Comparison of ENCODE assay signal across 20 cellular contexts in the genomic region with DNA sequence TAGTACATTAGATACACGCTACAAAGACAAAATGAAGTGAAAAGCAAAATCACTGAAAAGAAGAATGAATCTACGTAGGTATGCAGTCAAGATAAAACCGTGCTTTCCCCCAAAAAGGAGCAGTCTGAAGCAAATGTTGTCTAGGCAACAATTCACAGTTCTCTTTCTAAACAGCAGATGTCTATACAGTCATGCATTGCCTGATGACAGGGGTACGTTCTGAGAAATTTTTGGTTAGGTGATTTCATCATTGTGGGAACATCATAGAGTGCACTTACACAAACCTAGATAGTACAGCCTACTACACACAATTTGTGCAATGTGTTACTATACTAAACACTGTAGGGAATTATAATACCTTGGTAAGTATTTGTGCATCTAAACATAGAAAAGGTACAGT. TPM values are rescaled to one million over a fixed set of nuclear protein-coding genes. Genes with fewer than 3 reads are reported as not detected.
DNase-seq lines count a peak whose midpoint lies in the region; ATAC-seq and TF ChIP-seq lines count a peak whose summit lies in the region.
"Had no signal": no experiment of that assay in that cellular context is flagged by ENCODE, and none has a peak within 500 bp of the region (broad histone marks: within the 10 kb centered on the region; RNA-seq: fewer than 3 reads in every experiment).

No MANE protein-coding gene starts in this region.

- H3K36me3 ChIP-seq in mucosa of descending colon (ENCODE audit: low read depth), result no peaks in the 10 kb centered on the region
- H3K36me3 ChIP-seq: cardiac muscle cell, vagina had no signal

- no peaks in the 10 kb centered on the region for H3K4me1 ChIP-seq in mucosa of descending colon (ENCODE audit: low read depth)
- H3K4me1 ChIP-seq: gastroesophageal sphincter, vagina had no signal

- H3K9me3 Mint-ChIP-seq in activated T-cell treated with anti-CD3 and anti-CD28 coated beads, Interleukin-2, amount 50 U/mL, for 72 hours, result no peaks in the 10 kb centered on the region
- H3K9me3 Mint-ChIP-seq in activated CD8-positive, alpha-beta T cell treated with anti-CD3 and anti-CD28 coated beads, Interleukin-2, amount 10 ng/mL, durations not matched to agents 7 days and 5 days (ENCODE audit: insufficient read depth), result no peaks in the 10 kb centered on the region
- H3K9me3 Mint-ChIP-seq: natural killer cell had no signal

- POLR2A ChIA-PET in activated CD8-positive, alpha-beta T cell treated with anti-CD3 and anti-CD28 coated beads, Interleukin-2, amount 10 ng/mL, durations not matched to agents 7 days and 5 days (lab: Charles Lee), result no interaction called here

- H3K27me3 Mint-ChIP-seq in activated T-cell treated with anti-CD3 and anti-CD28 coated beads, Interleukin-2, amount 50 U/mL, for 72 hours (ENCODE audit: low read depth), result no peaks in the 10 kb centered on the region
- no peaks in the 10 kb centered on the region for H3K27me3 Mint-ChIP-seq in activated CD8-positive, alpha-beta T cell treated with anti-CD3 and anti-CD28 coated beads, Interleukin-2, amount 10 ng/mL, durations not matched to agents 7 days and 5 days (ENCODE audit: low read depth)
- H3K27me3 Mint-ChIP-seq: activated naive CD8-positive, alpha-beta T cell had no signal

- H3K9me3 ChIP-seq in mucosa of descending colon, result no peaks in the 10 kb centered on the region
- H3K9me3 ChIP-seq: gastroesophageal sphincter, vagina had no signal

- peak in 1 of 2 donors; percentile 15 for DNase-seq in activated T-cell treated with anti-CD3 and anti-CD28 coated beads, Interleukin-2, amount 50 U/mL, for 72 hours
- DNase-seq in activated T-cell treated with anti-CD3 and anti-CD28 coated beads, Interleukin-2, amount 50 U/mL, for 48 hours, result no peak
- DNase-seq in LHCN-M2 (ENCODE audit: low read depth) (peak; percentile 31), retina (peak; percentile 43), mucosa of descending colon (no peak), UCSD-AML1 (lab: John Stamatoyannopoulos, UW; ENCODE audit: unreplicated experiment) (no peak)
- no peak for DNase-seq in activated CD8-positive, alpha-beta T cell treated with anti-CD3 and anti-CD28 coated beads, Interleukin-2, amount 10 ng/mL, durations not matched to agents 7 days and 5 days
- DNase-seq: activated CD4-positive, alpha-beta T cell treated with anti-CD3 and anti-CD28 coated beads, Interleukin-2, amount 50 U/mL, for 1 hour; activated T-cell treated with anti-CD3 and anti-CD28 coated beads, Interleukin-2, amount 50 U/mL, for 1 hour; AML-193; mesendoderm; natural killer cell; NCI-H2107; substantia nigra had no signal

- no peak overlapping the region for H3K27ac Mint-ChIP-seq in activated T-cell treated with anti-CD3 and anti-CD28 coated beads, Interleukin-2, amount 50 U/mL, for 72 hours
- no peak overlapping the region for H3K27ac Mint-ChIP-seq in activated CD8-positive, alpha-beta T cell treated with anti-CD3 and anti-CD28 coated beads, Interleukin-2, amount 10 ng/mL, durations not matched to agents 7 days and 5 days
- H3K27ac Mint-ChIP-seq: activated naive CD8-positive, alpha-beta T cell; natural killer cell had no signal

- CTCF ChIA-PET in activated CD8-positive, alpha-beta T cell treated with anti-CD3 and anti-CD28 coated beads, Interleukin-2, amount 10 ng/mL, durations not matched to agents 7 days and 5 days (lab: Charles Lee), result interaction anchor here (0.6 to 0.8 kb wide), 2 partner anchors 120 to 122 kb away, joined by 3 to 5 read pairs; no protein-coding TSS in a partner anchor

- intact Hi-C loops in mucosa of descending colon (cut with DNase I, micrococcal nuclease), result no loop called here

- peak; percentile 96 to 97 for ATAC-seq in activated T-cell treated with anti-CD3 and anti-CD28 coated beads, Interleukin-2, amount 50 U/mL, for 72 hours (replicated peaks in 1 of 2)
- peak; percentile 8 for ATAC-seq in activated CD8-positive, alpha-beta T cell treated with anti-CD3 and anti-CD28 coated beads, Interleukin-2, amount 10 ng/mL, durations not matched to agents 7 days and 5 days
- ATAC-seq in GM21381 (IDR thresholded peaks at IDR 0.05; ENCODE audit: unreplicated experiment) (no peak), mucosa of descending colon (no peak)
- ATAC-seq: gastroesophageal sphincter, natural killer cell, Panc1 had no signal

- no peak overlapping the region for H3K4me3 Mint-ChIP-seq in activated T-cell treated with anti-CD3 and anti-CD28 coated beads, Interleukin-2, amount 50 U/mL, for 72 hours
- H3K4me3 Mint-ChIP-seq in activated CD8-positive, alpha-beta T cell treated with anti-CD3 and anti-CD28 coated beads, Interleukin-2, amount 10 ng/mL, durations not matched to agents 7 days and 5 days, result no peak overlapping the region
- H3K4me3 Mint-ChIP-seq: activated naive CD8-positive, alpha-beta T cell; natural killer cell had no signal

- H3K36me3 Mint-ChIP-seq in activated T-cell treated with anti-CD3 and anti-CD28 coated beads, Interleukin-2, amount 50 U/mL, for 72 hours (ENCODE audit: insufficient read depth in 2 of 2), result no peaks in the 10 kb centered on the region
- no peaks in the 10 kb centered on the region for H3K36me3 Mint-ChIP-seq in activated CD8-positive, alpha-beta T cell treated with anti-CD3 and anti-CD28 coated beads, Interleukin-2, amount 10 ng/mL, durations not matched to agents 7 days and 5 days (ENCODE audit: low read depth)
- H3K36me3 Mint-ChIP-seq: natural killer cell had no signal

- no peak for TF ChIP-seq CTCF in mucosa of descending colon (IDR thresholded peaks at IDR 0.05)

- H3K4me3 ChIP-seq in mucosa of descending colon, result no peak overlapping the region
- H3K4me3 ChIP-seq: cardiac muscle cell, gastroesophageal sphincter, vagina had no signal

- H3K4me1 Mint-ChIP-seq in activated T-cell treated with anti-CD3 and anti-CD28 coated beads, Interleukin-2, amount 50 U/mL, for 72 hours (ENCODE audit: low read depth), result peaks cover 8% of the 10 kb centered on the region
- H3K4me1 Mint-ChIP-seq in activated CD8-positive, alpha-beta T cell treated with anti-CD3 and anti-CD28 coated beads, Interleukin-2, amount 10 ng/mL, durations not matched to agents 7 days and 5 days (ENCODE audit: low read depth), result peaks cover 3% of the 10 kb centered on the region
- H3K4me1 Mint-ChIP-seq: natural killer cell had no signal

RNA-seq across cellular contexts. Expression of a gene that starts 18.2 kb away (rescaled TPM):
- total RNA-seq in activated T-cell treated with anti-CD3 and anti-CD28 coated beads, Interleukin-2, amount 50 U/mL, for 72 hours, result 1 to 10 TPM; 5.5 to 6.0 TPM
- 0.38 and 0.52 TPM in 2 replicates for total RNA-seq in LHCN-M2 (2014; rRNA removed)
- 0.98 TPM for polyA plus RNA-seq in LHCN-M2 (2012)
- 1 to 10 TPM; 1.5 to 1.6 TPM for total RNA-seq in activated CD8-positive, alpha-beta T cell treated with anti-CD3 and anti-CD28 coated beads, Interleukin-2, amount 10 ng/mL, durations not matched to agents 7 days and 5 days
- 1 to 10 TPM; 1.5 to 5.4 (median 2.4) TPM for total RNA-seq in mucosa of descending colon

Comparison
In these comparisons a context has a peak if more than half of its experiments do, and no peak if none do; other contexts are left out.
1. ATAC-seq: peak in activated T-cell treated with anti-CD3 and anti-CD28 coated beads, Interleukin-2, amount 50 U/mL, for 72 hours (2 of 2) and activated CD8-positive, alpha-beta T cell treated with anti-CD3 and anti-CD28 coated beads, Interleukin-2, amount 10 ng/mL, durations not matched to agents 7 days and 5 days (single experiment); none in GM21381 (single experiment) and mucosa of descending colon (single experiment).
2. DNase-seq: peak in LHCN-M2 (single experiment) and retina (single experiment); none in activated T-cell treated with anti-CD3 and anti-CD28 coated beads, Interleukin-2, amount 50 U/mL, for 48 hours (0 of 2), activated CD8-positive, alpha-beta T cell treated with anti-CD3 and anti-CD28 coated beads, Interleukin-2, amount 10 ng/mL, durations not matched to agents 7 days and 5 days (single experiment), mucosa of descending colon (0 of 3) and UCSD-AML1 (single experiment).